ENCODE assay signal across 3 cellular contexts in the genomic region with DNA sequence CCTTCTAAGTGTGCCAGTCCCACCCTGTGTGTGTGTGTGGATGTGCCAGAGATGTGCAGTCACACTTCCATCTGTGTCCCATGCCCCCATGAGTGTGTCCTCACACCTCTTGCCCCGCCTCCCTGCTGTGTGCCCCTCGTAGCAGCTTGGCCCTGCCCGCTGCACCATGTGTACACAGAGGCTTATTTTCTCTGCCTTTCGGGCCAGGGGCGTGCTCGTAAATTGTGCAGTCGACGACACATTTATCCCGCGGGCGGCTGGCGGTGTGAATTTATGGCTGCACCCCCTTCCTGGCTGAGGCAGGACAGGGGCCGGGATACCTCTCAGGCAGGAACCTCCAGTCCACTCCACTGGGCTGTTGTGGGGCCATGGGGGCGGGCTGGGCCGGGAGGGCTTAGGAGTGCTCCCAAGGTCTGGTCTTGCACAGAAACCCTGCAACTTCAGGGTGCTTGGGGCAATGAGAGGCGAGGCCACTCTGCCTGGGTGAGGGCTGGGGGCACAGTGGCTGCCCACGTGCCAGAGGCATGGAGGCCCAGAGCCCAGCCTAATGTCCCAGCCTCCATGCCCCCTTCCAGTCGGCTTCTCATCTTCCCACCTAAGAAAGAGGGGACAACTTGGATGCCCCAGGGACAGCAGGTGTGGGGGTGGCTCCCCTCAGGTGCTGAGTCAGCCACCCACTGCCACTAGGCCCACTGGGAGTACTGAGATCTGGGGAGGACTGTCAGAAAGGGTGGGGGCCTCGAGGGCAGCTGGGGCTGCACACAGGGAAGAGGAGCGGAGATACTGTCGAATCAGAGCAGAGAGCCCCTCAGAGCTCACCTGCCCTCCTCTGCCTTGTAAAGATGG.
TF ChIP-seq lines count a peak whose summit lies in the region.

No MANE protein-coding gene starts in this region.

TF ChIP-seq in HEK293, 187 proteins besides CTCF, POLR2A, EP300 and RAD21 (continues in another document):
- TF ChIP-seq ZIC2 (tag by site-specific recombination; IDR thresholded peaks at IDR 0.05) = peak; percentile 87
- TF ChIP-seq ZSCAN30 (tag by site-specific recombination; IDR thresholded peaks at IDR 0.05) = no peak
- TF ChIP-seq ZNF610 (tag by site-specific recombination; IDR thresholded peaks at IDR 0.05; ENCODE audit: borderline replicate concordance) = no peak
- TF ChIP-seq ZNF416 (tag by site-specific recombination; IDR thresholded peaks at IDR 0.05) = no peak
- TF ChIP-seq ZNF626 (tag by site-specific recombination; IDR thresholded peaks at IDR 0.05) = no peak
- no peak for TF ChIP-seq ZNF426 (tag by site-specific recombination; IDR thresholded peaks at IDR 0.05)
- TF ChIP-seq SP7 (tag by site-specific recombination; IDR thresholded peaks at IDR 0.05) = peak; percentile 39; the same call in 1 of the 2 replicates
- TF ChIP-seq ZNF10 (tag by site-specific recombination; IDR thresholded peaks at IDR 0.05) = no peak
- TF ChIP-seq EGR2 (tag by site-specific recombination; IDR thresholded peaks at IDR 0.05; ENCODE audit: low read depth) = peak; percentile 91
- peak; percentile 9; the same call in 1 of the 2 replicates for TF ChIP-seq SP2 (tag by site-specific recombination; IDR thresholded peaks at IDR 0.05)
- TF ChIP-seq SETDB1 (IDR thresholded peaks at IDR 0.05; ENCODE audit: insufficient read length, low read length) = no peak
- TF ChIP-seq ZNF274 (IDR thresholded peaks at IDR 0.05; ENCODE audit: low read length) = no peak
- no peak for TF ChIP-seq ZNF274 (tag by site-specific recombination; IDR thresholded peaks at IDR 0.05; ENCODE audit: borderline replicate concordance)
- TF ChIP-seq ZBTB8A (tag by site-specific recombination; IDR thresholded peaks at IDR 0.05) = peak; percentile 61; the same call in 1 of the 2 replicates
- no peak for TF ChIP-seq ZNF302 (tag by site-specific recombination; IDR thresholded peaks at IDR 0.05; ENCODE audit: low read depth)
- no peak for TF ChIP-seq ZBTB17 (tag by site-specific recombination; IDR thresholded peaks at IDR 0.05)
- TF ChIP-seq, protein P1, sequence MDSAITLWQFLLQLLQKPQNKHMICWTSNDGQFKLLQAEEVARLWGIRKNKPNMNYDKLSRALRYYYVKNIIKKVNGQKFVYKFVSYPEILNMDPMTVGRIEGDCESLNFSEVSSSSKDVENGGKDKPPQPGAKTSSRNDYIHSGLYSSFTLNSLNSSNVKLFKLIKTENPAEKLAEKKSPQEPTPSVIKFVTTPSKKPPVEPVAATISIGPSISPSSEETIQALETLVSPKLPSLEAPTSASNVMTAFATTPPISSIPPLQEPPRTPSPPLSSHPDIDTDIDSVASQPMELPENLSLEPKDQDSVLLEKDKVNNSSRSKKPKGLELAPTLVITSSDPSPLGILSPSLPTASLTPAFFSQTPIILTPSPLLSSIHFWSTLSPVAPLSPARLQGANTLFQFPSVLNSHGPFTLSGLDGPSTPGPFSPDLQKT (IDR thresholded peaks at IDR 0.05; ENCODE audit: borderline replicate concordance, low read depth, low read length) = no peak
- no peak for TF ChIP-seq HOXA7 (CRISPR knock-in tag; IDR thresholded peaks at IDR 0.05; ENCODE audit: borderline replicate concordance)
- no peak for TF ChIP-seq SCRT2 (tag by site-specific recombination; IDR thresholded peaks at IDR 0.05)
- TF ChIP-seq, protein P2, sequence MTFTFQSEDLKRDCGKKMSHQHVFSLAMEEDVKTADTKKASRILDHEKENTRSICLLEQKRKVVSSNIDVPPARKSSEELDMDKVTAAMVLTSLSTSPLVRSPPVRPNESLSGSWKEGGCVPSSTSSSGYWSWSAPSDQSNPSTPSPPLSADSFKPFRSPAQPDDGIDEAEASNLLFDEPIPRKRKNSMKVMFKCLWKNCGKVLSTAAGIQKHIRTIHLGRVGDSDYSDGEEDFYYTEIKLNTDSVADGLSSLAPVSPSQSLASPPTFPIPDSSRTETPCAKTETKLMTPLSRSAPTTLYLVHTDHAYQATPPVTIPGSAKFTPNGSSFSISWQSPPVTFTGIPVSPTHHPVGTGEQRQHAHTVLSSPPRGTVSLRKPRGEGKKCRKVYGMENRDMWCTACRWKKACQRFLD (tag by site-specific recombination; IDR thresholded peaks at IDR 0.05) = no peak
- TF ChIP-seq, protein P3, sequence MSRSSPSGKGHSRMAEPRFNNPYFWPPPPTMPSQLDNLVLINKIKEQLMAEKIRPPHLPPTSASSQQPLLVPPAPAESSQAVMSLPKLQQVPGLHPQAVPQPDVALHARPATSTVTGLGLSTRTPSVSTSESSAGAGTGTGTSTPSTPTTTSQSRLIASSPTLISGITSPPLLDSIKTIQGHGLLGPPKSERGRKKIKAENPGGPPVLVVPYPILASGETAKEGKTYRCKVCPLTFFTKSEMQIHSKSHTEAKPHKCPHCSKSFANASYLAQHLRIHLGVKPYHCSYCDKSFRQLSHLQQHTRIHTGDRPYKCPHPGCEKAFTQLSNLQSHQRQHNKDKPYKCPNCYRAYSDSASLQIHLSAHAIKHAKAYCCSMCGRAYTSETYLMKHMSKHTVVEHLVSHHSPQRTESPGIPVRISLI (tag by site-specific recombination; IDR thresholded peaks at IDR 0.05) = no peak
- TF ChIP-seq OSR2 (tag by site-specific recombination; IDR thresholded peaks at IDR 0.05) = 0 out of 2 replicates have a peak, but pooled peaks have one; percentile 12

TF ChIP-seq in K562, 482 proteins besides CTCF, POLR2A, EP300 and RAD21 (continues in another document):
- TF ChIP-seq PHB (CRISPR knock-in tag; IDR thresholded peaks at IDR 0.05) = 0 out of 2 replicates have a peak, but pooled peaks have one; percentile 16
- TF ChIP-seq, protein P4, sequence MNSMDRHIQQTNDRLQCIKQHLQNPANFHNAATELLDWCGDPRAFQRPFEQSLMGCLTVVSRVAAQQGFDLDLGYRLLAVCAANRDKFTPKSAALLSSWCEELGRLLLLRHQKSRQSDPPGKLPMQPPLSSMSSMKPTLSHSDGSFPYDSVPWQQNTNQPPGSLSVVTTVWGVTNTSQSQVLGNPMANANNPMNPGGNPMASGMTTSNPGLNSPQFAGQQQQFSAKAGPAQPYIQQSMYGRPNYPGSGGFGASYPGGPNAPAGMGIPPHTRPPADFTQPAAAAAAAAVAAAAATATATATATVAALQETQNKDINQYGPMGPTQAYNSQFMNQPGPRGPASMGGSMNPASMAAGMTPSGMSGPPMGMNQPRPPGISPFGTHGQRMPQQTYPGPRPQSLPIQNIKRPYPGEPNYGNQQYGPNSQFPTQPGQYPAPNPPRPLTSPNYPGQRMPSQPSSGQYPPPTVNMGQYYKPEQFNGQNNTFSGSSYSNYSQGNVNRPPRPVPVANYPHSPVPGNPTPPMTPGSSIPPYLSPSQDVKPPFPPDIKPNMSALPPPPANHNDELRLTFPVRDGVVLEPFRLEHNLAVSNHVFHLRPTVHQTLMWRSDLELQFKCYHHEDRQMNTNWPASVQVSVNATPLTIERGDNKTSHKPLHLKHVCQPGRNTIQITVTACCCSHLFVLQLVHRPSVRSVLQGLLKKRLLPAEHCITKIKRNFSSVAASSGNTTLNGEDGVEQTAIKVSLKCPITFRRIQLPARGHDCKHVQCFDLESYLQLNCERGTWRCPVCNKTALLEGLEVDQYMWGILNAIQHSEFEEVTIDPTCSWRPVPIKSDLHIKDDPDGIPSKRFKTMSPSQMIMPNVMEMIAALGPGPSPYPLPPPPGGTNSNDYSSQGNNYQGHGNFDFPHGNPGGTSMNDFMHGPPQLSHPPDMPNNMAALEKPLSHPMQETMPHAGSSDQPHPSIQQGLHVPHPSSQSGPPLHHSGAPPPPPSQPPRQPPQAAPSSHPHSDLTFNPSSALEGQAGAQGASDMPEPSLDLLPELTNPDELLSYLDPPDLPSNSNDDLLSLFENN (IDR thresholded peaks at IDR 0.05; ENCODE audit: low read depth in 2 of 2, low read length in 2 of 2) = no peak
- no peak for TF ChIP-seq SIX5 (IDR thresholded peaks at IDR 0.05; ENCODE audit: borderline replicate concordance in 1 of 2, insufficient read depth in 1 of 2, low read depth in 1 of 2, low read length in 2 of 2)
- TF ChIP-seq, protein P5, sequence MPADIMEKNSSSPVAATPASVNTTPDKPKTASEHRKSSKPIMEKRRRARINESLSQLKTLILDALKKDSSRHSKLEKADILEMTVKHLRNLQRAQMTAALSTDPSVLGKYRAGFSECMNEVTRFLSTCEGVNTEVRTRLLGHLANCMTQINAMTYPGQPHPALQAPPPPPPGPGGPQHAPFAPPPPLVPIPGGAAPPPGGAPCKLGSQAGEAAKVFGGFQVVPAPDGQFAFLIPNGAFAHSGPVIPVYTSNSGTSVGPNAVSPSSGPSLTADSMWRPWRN (IDR thresholded peaks at IDR 0.05; ENCODE audit: low read depth) = no peak
- no peak for TF ChIP-seq PURB (CRISPR knock-in tag; IDR thresholded peaks at IDR 0.05; ENCODE audit: low read depth)
- TF ChIP-seq, protein P6, sequence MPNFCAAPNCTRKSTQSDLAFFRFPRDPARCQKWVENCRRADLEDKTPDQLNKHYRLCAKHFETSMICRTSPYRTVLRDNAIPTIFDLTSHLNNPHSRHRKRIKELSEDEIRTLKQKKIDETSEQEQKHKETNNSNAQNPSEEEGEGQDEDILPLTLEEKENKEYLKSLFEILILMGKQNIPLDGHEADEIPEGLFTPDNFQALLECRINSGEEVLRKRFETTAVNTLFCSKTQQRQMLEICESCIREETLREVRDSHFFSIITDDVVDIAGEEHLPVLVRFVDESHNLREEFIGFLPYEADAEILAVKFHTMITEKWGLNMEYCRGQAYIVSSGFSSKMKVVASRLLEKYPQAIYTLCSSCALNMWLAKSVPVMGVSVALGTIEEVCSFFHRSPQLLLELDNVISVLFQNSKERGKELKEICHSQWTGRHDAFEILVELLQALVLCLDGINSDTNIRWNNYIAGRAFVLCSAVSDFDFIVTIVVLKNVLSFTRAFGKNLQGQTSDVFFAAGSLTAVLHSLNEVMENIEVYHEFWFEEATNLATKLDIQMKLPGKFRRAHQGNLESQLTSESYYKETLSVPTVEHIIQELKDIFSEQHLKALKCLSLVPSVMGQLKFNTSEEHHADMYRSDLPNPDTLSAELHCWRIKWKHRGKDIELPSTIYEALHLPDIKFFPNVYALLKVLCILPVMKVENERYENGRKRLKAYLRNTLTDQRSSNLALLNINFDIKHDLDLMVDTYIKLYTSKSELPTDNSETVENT (CRISPR knock-in tag; IDR thresholded peaks at IDR 0.05) = peak; percentile 64; the same call in 1 of the 2 replicates
- no peak for TF ChIP-seq TFAM (CRISPR knock-in tag; conservative IDR thresholded peaks at IDR 0.05)
- TF ChIP-seq OTX1 (CRISPR knock-in tag; IDR thresholded peaks at IDR 0.05) = no peak
- no peak for TF ChIP-seq MYNN (IDR thresholded peaks at IDR 0.05)
- TF ChIP-seq MYNN (CRISPR knock-in tag; IDR thresholded peaks at IDR 0.05) = 0 out of 2 replicates have a peak, but pooled peaks have one; percentile 29
- TF ChIP-seq JUND (IDR thresholded peaks at IDR 0.05; ENCODE audit: borderline replicate concordance, low read depth, low read length) = no peak
- no peak for TF ChIP-seq JUND (tag; IDR thresholded peaks at IDR 0.05; ENCODE audit: borderline replicate concordance, low read depth, low read length)

TF ChIP-seq in SK-N-SH, 30 proteins besides CTCF, POLR2A, EP300 and RAD21:
- TF ChIP-seq TCF12 (IDR thresholded peaks at IDR 0.05) (no peak), YY1 (IDR thresholded peaks at IDR 0.05; ENCODE audit: low read depth) (no peak), RFX5 (IDR thresholded peaks at IDR 0.05; ENCODE audit: low read length) (no peak), NFIC (IDR thresholded peaks at IDR 0.05; ENCODE audit: borderline replicate concordance) (no peak), FOSL2 (IDR thresholded peaks at IDR 0.05; ENCODE audit: borderline replicate concordance, low read depth) (no peak), MEF2A (IDR thresholded peaks at IDR 0.05; ENCODE audit: borderline replicate concordance, low read depth) (no peak), RCOR1 (IDR thresholded peaks at IDR 0.05; ENCODE audit: low read length) (no peak), EZH2phosphoT487 (IDR thresholded peaks at IDR 0.05; ENCODE audit: borderline replicate concordance, low read depth) (no peak), FOXJ3 (CRISPR knock-in tag; IDR thresholded peaks at IDR 0.05) (no peak), POLR2AphosphoS5 (IDR thresholded peaks at IDR 0.05; ENCODE audit: low read depth, low read length) (no peak)
- TF ChIP-seq, protein P7, sequence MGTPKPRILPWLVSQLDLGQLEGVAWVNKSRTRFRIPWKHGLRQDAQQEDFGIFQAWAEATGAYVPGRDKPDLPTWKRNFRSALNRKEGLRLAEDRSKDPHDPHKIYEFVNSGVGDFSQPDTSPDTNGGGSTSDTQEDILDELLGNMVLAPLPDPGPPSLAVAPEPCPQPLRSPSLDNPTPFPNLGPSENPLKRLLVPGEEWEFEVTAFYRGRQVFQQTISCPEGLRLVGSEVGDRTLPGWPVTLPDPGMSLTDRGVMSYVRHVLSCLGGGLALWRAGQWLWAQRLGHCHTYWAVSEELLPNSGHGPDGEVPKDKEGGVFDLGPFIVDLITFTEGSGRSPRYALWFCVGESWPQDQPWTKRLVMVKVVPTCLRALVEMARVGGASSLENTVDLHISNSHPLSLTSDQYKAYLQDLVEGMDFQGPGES (IDR thresholded peaks at IDR 0.05; ENCODE audit: low read depth, low read length) = no peak
- TF ChIP-seq, protein P8, sequence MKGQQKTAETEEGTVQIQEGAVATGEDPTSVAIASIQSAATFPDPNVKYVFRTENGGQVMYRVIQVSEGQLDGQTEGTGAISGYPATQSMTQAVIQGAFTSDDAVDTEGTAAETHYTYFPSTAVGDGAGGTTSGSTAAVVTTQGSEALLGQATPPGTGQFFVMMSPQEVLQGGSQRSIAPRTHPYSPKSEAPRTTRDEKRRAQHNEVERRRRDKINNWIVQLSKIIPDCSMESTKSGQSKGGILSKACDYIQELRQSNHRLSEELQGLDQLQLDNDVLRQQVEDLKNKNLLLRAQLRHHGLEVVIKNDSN (IDR thresholded peaks at IDR 0.05; ENCODE audit: borderline replicate concordance, low read depth) = no peak
- TF ChIP-seq, protein P9, sequence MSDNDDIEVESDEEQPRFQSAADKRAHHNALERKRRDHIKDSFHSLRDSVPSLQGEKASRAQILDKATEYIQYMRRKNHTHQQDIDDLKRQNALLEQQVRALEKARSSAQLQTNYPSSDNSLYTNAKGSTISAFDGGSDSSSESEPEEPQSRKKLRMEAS (IDR thresholded peaks at IDR 0.05; ENCODE audit: low read depth) = no peak
- TF ChIP-seq, protein P10, sequence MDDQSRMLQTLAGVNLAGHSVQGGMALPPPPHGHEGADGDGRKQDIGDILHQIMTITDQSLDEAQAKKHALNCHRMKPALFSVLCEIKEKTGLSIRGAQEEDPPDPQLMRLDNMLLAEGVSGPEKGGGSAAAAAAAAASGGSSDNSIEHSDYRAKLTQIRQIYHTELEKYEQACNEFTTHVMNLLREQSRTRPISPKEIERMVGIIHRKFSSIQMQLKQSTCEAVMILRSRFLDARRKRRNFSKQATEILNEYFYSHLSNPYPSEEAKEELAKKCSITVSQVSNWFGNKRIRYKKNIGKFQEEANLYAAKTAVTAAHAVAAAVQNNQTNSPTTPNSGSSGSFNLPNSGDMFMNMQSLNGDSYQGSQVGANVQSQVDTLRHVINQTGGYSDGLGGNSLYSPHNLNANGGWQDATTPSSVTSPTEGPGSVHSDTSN (IDR thresholded peaks at IDR 0.05) = no peak
